9 cellular contexts compared by ENCODE assay signal in genomic region chr19:55173186-55173716, GRCh38. TPM values are rescaled to one million over a fixed set of nuclear protein-coding genes. Genes with fewer than 3 reads are reported as not detected.
DNase-seq lines count a peak whose midpoint lies in the region; ATAC-seq and TF ChIP-seq lines count a peak whose summit lies in the region.
"Had no signal": no experiment of that assay in that cellular context is flagged by ENCODE, and none has a peak within 500 bp of the region (broad histone marks: within the 10 kb centered on the region; RNA-seq: fewer than 3 reads in every experiment).

No MANE protein-coding gene starts in this region.

- H3K9ac ChIP-seq in DND-41 (ENCODE audit: low read depth, low read length) (no peak overlapping the region), parathyroid adenoma (no peak overlapping the region)

- H3K79me2 ChIP-seq in DND-41 (ENCODE audit: insufficient read depth, low read length) (no peaks in the 10 kb centered on the region), parathyroid adenoma (no peaks in the 10 kb centered on the region)

- peaks cover 4% of the 10 kb centered on the region for H3K4me1 ChIP-seq in DND-41 (ENCODE audit: insufficient read depth, low read length)
- no peaks in the 10 kb centered on the region for H3K4me1 ChIP-seq in parathyroid adenoma

- no peaks in the 10 kb centered on the region for H3K9me3 ChIP-seq in DND-41 (ENCODE audit: insufficient read depth, low read length, severe bottlenecking)
- H3K9me3 ChIP-seq in WERI-Rb-1 (ENCODE audit: severe bottlenecking) = peaks cover 13% of the 10 kb centered on the region
- H3K9me3 ChIP-seq in parathyroid adenoma (ENCODE audit: control insufficient read depth, low read length) = no peaks in the 10 kb centered on the region

- TF ChIP-seq CTCF in DND-41 (IDR thresholded peaks at IDR 0.05; ENCODE audit: borderline replicate concordance, extremely low read depth, low read length, poor library complexity, severe bottlenecking) (no peak), WERI-Rb-1 (IDR thresholded peaks at IDR 0.05; ENCODE audit: low read depth, low read length) (no peak), fibroblast of villous mesenchyme (IDR thresholded peaks at IDR 0.05; ENCODE audit: insufficient read depth, low read depth, low read length) (no peak), parathyroid adenoma (IDR thresholded peaks at IDR 0.05) (no peak)

- 0 out of 2 replicates have a peak, but pooled peaks cover 2% of the 10 kb centered on the region for H4K20me1 ChIP-seq in DND-41 (ENCODE audit: insufficient read depth, low read length)

- H3K4me3 ChIP-seq in DND-41 (ENCODE audit: low read depth in 1 of 2, low read length in 2 of 2) = no peak overlapping the region
- peak overlapping the region; percentile 66 for H3K4me3 ChIP-seq in WERI-Rb-1 (ENCODE audit: low read depth, low read length)
- peak overlapping the region; percentile 51 for H3K4me3 ChIP-seq in fibroblast of villous mesenchyme (ENCODE audit: low read depth, low read length)
- H3K4me3 ChIP-seq in parathyroid adenoma (ENCODE audit: low read depth, low read length) = peak overlapping the region; percentile 60

- H3K27me3 ChIP-seq in DND-41 (ENCODE audit: insufficient read depth, low read length, poor library complexity) (peaks cover 7% of the 10 kb centered on the region), WERI-Rb-1 (ENCODE audit: insufficient read depth, low read depth, severe bottlenecking) (no peaks in the 10 kb centered on the region), parathyroid adenoma (ENCODE audit: control insufficient read depth, insufficient read depth, low read length) (no peaks in the 10 kb centered on the region)

- H3K27ac ChIP-seq in DND-41 (ENCODE audit: low read length) (no peak overlapping the region), WERI-Rb-1 (peak overlapping the region; percentile 67), parathyroid adenoma (no peak overlapping the region)

- no peak overlapping the region for H2AFZ ChIP-seq in DND-41 (ENCODE audit: low read depth, low read length)
- H2AFZ ChIP-seq in parathyroid adenoma = peak overlapping the region; percentile 65

- H3K36me3 ChIP-seq in DND-41 (ENCODE audit: insufficient read depth, low read length) = no peaks in the 10 kb centered on the region
- H3K36me3 ChIP-seq in WERI-Rb-1 = no peaks in the 10 kb centered on the region
- H3K36me3 ChIP-seq in parathyroid adenoma (ENCODE audit: control insufficient read depth, insufficient read depth, low read length) = no peaks in the 10 kb centered on the region

- DNase-seq in DND-41 (no peak), WERI-Rb-1 (no peak), fibroblast of villous mesenchyme (ENCODE audit: low read depth) (no peak)
- DNase-seq in effector CD4-positive, alpha-beta T cell = no peak

- H3K4me2 ChIP-seq in DND-41 (ENCODE audit: insufficient read depth, low read length) = 0 out of 2 replicates have a peak overlapping the region, but pooled peaks have one; percentile 24
- peak overlapping the region; percentile 95 for H3K4me2 ChIP-seq in parathyroid adenoma (ENCODE audit: low read length)

- ATAC-seq in DND-41 (ENCODE audit: insufficient read depth, low read depth) (no peak), HG02759 (IDR thresholded peaks at IDR 0.05; ENCODE audit: unreplicated experiment) (no peak), HG02763 (IDR thresholded peaks at IDR 0.05; ENCODE audit: unreplicated experiment) (no peak), HG02981 (IDR thresholded peaks at IDR 0.05; ENCODE audit: unreplicated experiment) (no peak)

RNA-seq across cellular contexts. Expression of gene DNAAF3, which starts 6.8 kb away (rescaled TPM):
- total RNA-seq in fibroblast of villous mesenchyme = under 0.01 TPM in 1 of 2 replicates, not detected in the other
- total RNA-seq: skeletal muscle tissue had no signal

RNA-seq across cellular contexts. Expression of gene SYT5, which starts 6.8 kb away (rescaled TPM):
- total RNA-seq in fibroblast of villous mesenchyme = under 0.01 and 0.86 TPM in 2 replicates
- total RNA-seq: skeletal muscle tissue had no signal

RNA-seq across cellular contexts. Expression of gene TNNI3, which starts 15.7 kb away (rescaled TPM):
- not detected in 2 replicates for total RNA-seq in fibroblast of villous mesenchyme

RNA-seq across cellular contexts. Expression of gene TNNT1, which starts 24.2 kb away (rescaled TPM):
- total RNA-seq in fibroblast of villous mesenchyme = under 0.01 and 0.64 TPM in 2 replicates

RNA-seq across cellular contexts. Expression of gene PTPRH, which starts 36.0 kb away (rescaled TPM):
- total RNA-seq in fibroblast of villous mesenchyme = 3.9 and 7.1 TPM in 2 replicates

Comparison
In these comparisons a context has a peak if more than half of its experiments do, and no peak if none do; other contexts are left out.
1. H3K4me3 ChIP-seq: peak in WERI-Rb-1 (single experiment), fibroblast of villous mesenchyme (single experiment) and parathyroid adenoma (single experiment); none in DND-41 (0 of 2).